In the genomic region with DNA sequence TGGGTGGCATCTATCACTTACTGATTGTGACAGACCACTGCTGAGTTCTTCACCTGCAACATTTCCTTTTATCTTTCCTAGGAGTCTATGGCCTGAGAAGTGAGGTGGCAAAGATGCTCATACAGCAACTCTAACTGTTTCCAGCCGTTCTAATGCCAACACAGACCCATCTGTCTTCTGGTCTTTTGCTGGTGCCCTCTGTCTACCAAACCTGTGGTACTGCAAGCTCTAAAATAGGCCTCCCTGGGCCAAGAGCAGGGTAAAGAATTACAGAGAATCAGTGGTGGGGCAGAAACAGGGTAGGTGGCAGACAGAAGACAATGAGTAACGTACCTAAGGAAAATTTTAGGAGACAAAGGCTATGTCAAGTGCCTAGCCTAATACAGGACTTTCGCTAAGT, we compare ENCODE assay signal across 13 cellular contexts.
A peak's percentile ranks its signal among the peaks of the same experiment; 100 is the strongest.
DNase-seq lines count a peak whose midpoint lies in the region; ATAC-seq and TF ChIP-seq lines count a peak whose summit lies in the region.
"Had no signal": no experiment of that assay in that cellular context is flagged by ENCODE, and none has a peak within 500 bp of the region (broad histone marks: within the 10 kb centered on the region; RNA-seq: fewer than 3 reads in every experiment).

No MANE protein-coding gene starts in this region.

- peak; percentile 16 for TF ChIP-seq CTCF in RWPE2 (IDR thresholded peaks at IDR 0.05; ENCODE audit: poor library complexity, severe bottlenecking)
- TF ChIP-seq CTCF in upper lobe of right lung (IDR thresholded peaks at IDR 0.05) = no peak

- no peaks in the 10 kb centered on the region for H3K9me3 ChIP-seq in RWPE2 (ENCODE audit: severe bottlenecking)
- H3K9me3 ChIP-seq in upper lobe of right lung = no peaks in the 10 kb centered on the region

- CTCF ChIA-PET in activated CD8-positive, alpha-beta memory T cell treated with anti-CD3 and anti-CD28 coated beads, Interleukin-2, amount 10 ng/mL, durations not matched to agents 7 days and 5 days (lab: Charles Lee) = no interaction called here

- ATAC-seq in RWPE2 (ENCODE audit: low read depth) = no peak
- peak; percentile 39 for ATAC-seq in upper lobe of right lung
- ATAC-seq in activated CD8-positive, alpha-beta memory T cell treated with anti-CD3 and anti-CD28 coated beads, Interleukin-2, amount 10 ng/mL, durations not matched to agents 7 days and 5 days = no peak
- ATAC-seq in stimulated activated naive CD8-positive, alpha-beta T cell treated with anti-CD3 and anti-CD28 coated beads, Interleukin-15, amount 100 ng/mL, for 72 hours = no peak

- H3K36me3 Mint-ChIP-seq in activated CD8-positive, alpha-beta memory T cell treated with anti-CD3 and anti-CD28 coated beads, Interleukin-2, amount 10 ng/mL, durations not matched to agents 7 days and 5 days = no peaks in the 10 kb centered on the region
- H3K36me3 Mint-ChIP-seq: activated naive CD4-positive, alpha-beta T cell treated with anti-CD3 and anti-CD28 coated beads, Interleukin-2, amount 50 U/mL, for 24 hours had no signal

- H3K36me3 ChIP-seq in RWPE2 (ENCODE audit: low read depth) = no peaks in the 10 kb centered on the region
- H3K36me3 ChIP-seq in upper lobe of right lung = no peaks in the 10 kb centered on the region

- H3K4me3 Mint-ChIP-seq in activated CD8-positive, alpha-beta memory T cell treated with anti-CD3 and anti-CD28 coated beads, Interleukin-2, amount 10 ng/mL, durations not matched to agents 7 days and 5 days = no peak overlapping the region
- no peak overlapping the region for H3K4me3 Mint-ChIP-seq in stimulated activated naive CD8-positive, alpha-beta T cell treated with anti-CD3 and anti-CD28 coated beads, Interleukin-15, amount 100 ng/mL, for 72 hours
- H3K4me3 Mint-ChIP-seq: activated CD4-positive, alpha-beta T cell treated with anti-CD3 and anti-CD28 coated beads, Interleukin-2, amount 10 ng/mL, durations not matched to agents 24 days and 14 days; activated naive CD4-positive, alpha-beta T cell treated with anti-CD3 and anti-CD28 coated beads, Interleukin-2, amount 50 U/mL, for 24 hours had no signal

- DNase-seq in NCI-H2171 treated with DMSO at 0.1 percent for 48 hours (lab: John Stamatoyannopoulos, UW) = peak; percentile 41
- no peak for DNase-seq in NCI-H2171 (lab: John Stamatoyannopoulos, UW)
- no peak for DNase-seq in RWPE2 (ENCODE audit: low spot score)
- DNase-seq in fibroblast of gingiva (ENCODE audit: low read depth) = peak; percentile 11
- no peak for DNase-seq in upper lobe of right lung
- no peak for DNase-seq in activated CD8-positive, alpha-beta memory T cell treated with anti-CD3 and anti-CD28 coated beads, Interleukin-2, amount 10 ng/mL, durations not matched to agents 7 days and 5 days
- DNase-seq in SIG-M5 (lab: John Stamatoyannopoulos, UW) = no peak
- DNase-seq in stimulated activated naive CD8-positive, alpha-beta T cell treated with anti-CD3 and anti-CD28 coated beads, Interleukin-15, amount 100 ng/mL, for 72 hours = no peak
- DNase-seq: activated CD4-positive, alpha-beta T cell treated with anti-CD3 and anti-CD28 coated beads, Interleukin-2, amount 10 ng/mL, durations not matched to agents 24 days and 14 days; DMS79 treated with DMSO at 0.1 percent for 48 hours; IMR-90; NCI-H2081 treated with DMSO at 0.1 percent for 48 hours had no signal

- no peaks in the 10 kb centered on the region for H3K4me1 Mint-ChIP-seq in activated CD8-positive, alpha-beta memory T cell treated with anti-CD3 and anti-CD28 coated beads, Interleukin-2, amount 10 ng/mL, durations not matched to agents 7 days and 5 days
- no peaks in the 10 kb centered on the region for H3K4me1 Mint-ChIP-seq in stimulated activated naive CD8-positive, alpha-beta T cell treated with anti-CD3 and anti-CD28 coated beads, Interleukin-15, amount 100 ng/mL, for 72 hours
- H3K4me1 Mint-ChIP-seq: activated CD4-positive, alpha-beta T cell treated with anti-CD3 and anti-CD28 coated beads, Interleukin-2, amount 10 ng/mL, durations not matched to agents 24 days and 14 days; activated naive CD4-positive, alpha-beta T cell treated with anti-CD3 and anti-CD28 coated beads, Interleukin-2, amount 50 U/mL, for 24 hours had no signal

- intact Hi-C loops in upper lobe of right lung (cut with DNase I) = no loop called here

- H3K4me3 ChIP-seq in RWPE2 (ENCODE audit: severe bottlenecking) (no peak overlapping the region), upper lobe of right lung (no peak overlapping the region)

- no peak overlapping the region for H3K27ac ChIP-seq in RWPE2 (ENCODE audit: poor library complexity, severe bottlenecking)
- no peak overlapping the region for H3K27ac ChIP-seq in upper lobe of right lung

- peaks cover 5% of the 10 kb centered on the region for H3K9me3 Mint-ChIP-seq in activated CD8-positive, alpha-beta memory T cell treated with anti-CD3 and anti-CD28 coated beads, Interleukin-2, amount 10 ng/mL, durations not matched to agents 7 days and 5 days (ENCODE audit: low read depth)
- H3K9me3 Mint-ChIP-seq in stimulated activated naive CD8-positive, alpha-beta T cell treated with anti-CD3 and anti-CD28 coated beads, Interleukin-15, amount 100 ng/mL, for 72 hours = no peaks in the 10 kb centered on the region

- H3K27me3 Mint-ChIP-seq in activated CD8-positive, alpha-beta memory T cell treated with anti-CD3 and anti-CD28 coated beads, Interleukin-2, amount 10 ng/mL, durations not matched to agents 7 days and 5 days = no peaks in the 10 kb centered on the region
- H3K27me3 Mint-ChIP-seq in stimulated activated naive CD8-positive, alpha-beta T cell treated with anti-CD3 and anti-CD28 coated beads, Interleukin-15, amount 100 ng/mL, for 72 hours = no peaks in the 10 kb centered on the region
- H3K27me3 Mint-ChIP-seq: activated CD4-positive, alpha-beta T cell treated with anti-CD3 and anti-CD28 coated beads, Interleukin-2, amount 10 ng/mL, durations not matched to agents 24 days and 14 days; activated naive CD4-positive, alpha-beta T cell treated with anti-CD3 and anti-CD28 coated beads, Interleukin-2, amount 50 U/mL, for 24 hours had no signal

- H3K4me1 ChIP-seq in RWPE2 (ENCODE audit: insufficient read depth, poor library complexity, severe bottlenecking) (peaks cover 9% of the 10 kb centered on the region), upper lobe of right lung (no peaks in the 10 kb centered on the region)

- no peak overlapping the region for H3K27ac Mint-ChIP-seq in activated CD8-positive, alpha-beta memory T cell treated with anti-CD3 and anti-CD28 coated beads, Interleukin-2, amount 10 ng/mL, durations not matched to agents 7 days and 5 days
- H3K27ac Mint-ChIP-seq in stimulated activated naive CD8-positive, alpha-beta T cell treated with anti-CD3 and anti-CD28 coated beads, Interleukin-15, amount 100 ng/mL, for 72 hours = no peak overlapping the region
- H3K27ac Mint-ChIP-seq: activated CD4-positive, alpha-beta T cell treated with anti-CD3 and anti-CD28 coated beads, Interleukin-2, amount 10 ng/mL, durations not matched to agents 24 days and 14 days; activated naive CD4-positive, alpha-beta T cell treated with anti-CD3 and anti-CD28 coated beads, Interleukin-2, amount 50 U/mL, for 24 hours had no signal

- H3K27me3 ChIP-seq in RWPE2 (ENCODE audit: insufficient read depth, poor library complexity, severe bottlenecking) (no peaks in the 10 kb centered on the region), upper lobe of right lung (no peaks in the 10 kb centered on the region)

Comparison
In these comparisons a context has a peak if more than half of its experiments do, and no peak if none do; other contexts are left out.
1. DNase-seq: peak in NCI-H2171 treated with DMSO at 0.1 percent for 48 hours (single experiment) and fibroblast of gingiva (single experiment); none in NCI-H2171 (single experiment), RWPE2 (single experiment), upper lobe of right lung (single experiment), activated CD8-positive, alpha-beta memory T cell treated with anti-CD3 and anti-CD28 coated beads, Interleukin-2, amount 10 ng/mL, durations not matched to agents 7 days and 5 days (single experiment), SIG-M5 (single experiment) and stimulated activated naive CD8-positive, alpha-beta T cell treated with anti-CD3 and anti-CD28 coated beads, Interleukin-15, amount 100 ng/mL, for 72 hours (0 of 2).